ENCODE assay signal across 13 cellular contexts in genomic region chr19:6270822-6271221, GRCh38. TPM values are rescaled to one million over a fixed set of nuclear protein-coding genes. Genes with fewer than 3 reads are reported as not detected.
DNase-seq lines count a peak whose midpoint lies in the region; ATAC-seq and TF ChIP-seq lines count a peak whose summit lies in the region.
"Had no signal": no experiment of that assay in that cellular context is flagged by ENCODE, and none has a peak within 500 bp of the region (broad histone marks: within the 10 kb centered on the region; RNA-seq: fewer than 3 reads in every experiment).

No MANE protein-coding gene starts in this region.

- peaks cover 48% of the 10 kb centered on the region for H3K4me1 Mint-ChIP-seq in activated T-cell treated with anti-CD3 and anti-CD28 coated beads, Interleukin-2, amount 50 U/mL, for 24 hours (ENCODE audit: low read depth)
- peaks cover 25% of the 10 kb centered on the region for H3K4me1 Mint-ChIP-seq in activated T-cell treated with anti-CD3 and anti-CD28 coated beads, Interleukin-2, amount 50 U/mL, for 72 hours (ENCODE audit: low read depth)
- H3K4me1 Mint-ChIP-seq in brain (peaks cover 51% of the 10 kb centered on the region), mesothelial cell of epicardium (peaks cover 55% of the 10 kb centered on the region)

- peak overlapping the region in 4 of 5 donors; percentile 81 to 94 (median 91) for H3K27ac ChIP-seq in stomach
- peak overlapping the region in 1 of 2 experiments; percentile 99; a peak in 2 of 4 replicates for H3K27ac ChIP-seq in SK-N-SH (ENCODE audit: low read depth in 2 of 2, low read length in 1 of 2)

- DNase-seq in activated T-cell treated with anti-CD3 and anti-CD28 coated beads, Interleukin-2, amount 50 U/mL, for 24 hours = no peak
- no peak for DNase-seq in activated T-cell treated with anti-CD3 and anti-CD28 coated beads, Interleukin-2, amount 50 U/mL, for 72 hours
- DNase-seq in mesothelial cell of epicardium (ENCODE audit: low spot score in 2 of 2, unreplicated experiment in 2 of 2) (no peak), stomach (no peak), SK-N-SH (no peak), NCI-H2107 treated with DMSO at 0.1 percent for 48 hours (lab: John Stamatoyannopoulos, UW; ENCODE audit: unreplicated experiment) (no peak)
- DNase-seq: DMS 273 treated with DMSO at 0.1 percent for 48 hours; Karpas-422; stimulated activated CD4-positive, alpha-beta T cell treated with anti-CD3 and anti-CD28 coated beads, Interleukin-4, amount 100 ng/mL, for 4 hours had no signal

- WGBS in stomach, 5 donors = 86 to 95% (median 91%) methylated on average over 17 of the region's 17 CpGs
- 95% methylated on average over 15 of the region's 17 CpGs for WGBS in SK-N-SH (ENCODE audit: low lambda C conversion rate)

- TF ChIP-seq EP300 in stomach (IDR thresholded peaks at IDR 0.05) = no peak
- no peak for TF ChIP-seq EP300 in SK-N-SH (IDR thresholded peaks at IDR 0.05; ENCODE audit: borderline replicate concordance in 1 of 2, low read depth in 1 of 2, low read length in 1 of 2)

- peaks cover 89% of the 10 kb centered on the region for H3K79me2 ChIP-seq in SK-N-SH (ENCODE audit: insufficient read depth)

- H3K27ac Mint-ChIP-seq in activated T-cell treated with anti-CD3 and anti-CD28 coated beads, Interleukin-2, amount 50 U/mL, for 24 hours = peak overlapping the region; percentile 78
- no peak overlapping the region for H3K27ac Mint-ChIP-seq in activated T-cell treated with anti-CD3 and anti-CD28 coated beads, Interleukin-2, amount 50 U/mL, for 72 hours
- H3K27ac Mint-ChIP-seq in brain (peak overlapping the region; percentile 6 to 95 (median 85)), mesothelial cell of epicardium (peak overlapping the region; percentile 92)
- H3K27ac Mint-ChIP-seq: T-helper 1 cell treated with Interleukin-12 subunit alpha and Interleukin-12 subunit beta and Interleukin-4 antibody, amounts not matched to agents 30 μg/mL and 1 μg/mL, for 36 hours had no signal

- H3K27me3 ChIP-seq in stomach (no peaks in the 10 kb centered on the region), SK-N-SH (ENCODE audit: insufficient read depth) (no peaks in the 10 kb centered on the region)

- TF ChIP-seq CTCF in brain (conservative IDR thresholded peaks at IDR 0.05) = no peak
- no peak for TF ChIP-seq CTCF in mesothelial cell of epicardium (IDR thresholded peaks at IDR 0.05; ENCODE audit: unreplicated experiment)
- no peak for TF ChIP-seq CTCF in stomach (IDR thresholded peaks at IDR 0.05)
- no peak for TF ChIP-seq CTCF in SK-N-SH (IDR thresholded peaks at IDR 0.05)

- intact Hi-C loops in stomach (cut with DNase I; ENCODE audit: low total_unique reads) = no loop called here

- no peak for ATAC-seq in activated T-cell treated with anti-CD3 and anti-CD28 coated beads, Interleukin-2, amount 50 U/mL, for 72 hours (replicated peaks in 1 of 2)
- no peak for ATAC-seq in GM21737 (IDR thresholded peaks at IDR 0.05; ENCODE audit: unreplicated experiment)

- H3K9me3 ChIP-seq in stomach (no peaks in the 10 kb centered on the region), SK-N-SH (no peaks in the 10 kb centered on the region)
- H3K9me3 ChIP-seq: HAP-1 had no signal

- no peak for TF ChIP-seq RAD21 in SK-N-SH (IDR thresholded peaks at IDR 0.05; ENCODE audit: low read length)

- H3F3A ChIP-seq in SK-N-SH (replicated peaks; ENCODE audit: insufficient read depth) = peaks cover 14% of the 10 kb centered on the region

- peaks cover 81% of the 10 kb centered on the region for H3K36me3 Mint-ChIP-seq in activated T-cell treated with anti-CD3 and anti-CD28 coated beads, Interleukin-2, amount 50 U/mL, for 24 hours (ENCODE audit: low read depth)
- H3K36me3 Mint-ChIP-seq in activated T-cell treated with anti-CD3 and anti-CD28 coated beads, Interleukin-2, amount 50 U/mL, for 72 hours (ENCODE audit: insufficient read depth in 2 of 2) = peaks cover 3 to 9% of the 10 kb centered on the region in 2 donors
- peaks cover 52% of the 10 kb centered on the region for H3K36me3 Mint-ChIP-seq in brain
- peaks cover 20% of the 10 kb centered on the region for H3K36me3 Mint-ChIP-seq in mesothelial cell of epicardium

- H3K27me3 Mint-ChIP-seq in activated T-cell treated with anti-CD3 and anti-CD28 coated beads, Interleukin-2, amount 50 U/mL, for 24 hours = no peaks in the 10 kb centered on the region
- H3K27me3 Mint-ChIP-seq in activated T-cell treated with anti-CD3 and anti-CD28 coated beads, Interleukin-2, amount 50 U/mL, for 72 hours (ENCODE audit: low read depth) = no peaks in the 10 kb centered on the region
- H3K27me3 Mint-ChIP-seq in brain = peaks cover 4% of the 10 kb centered on the region
- H3K27me3 Mint-ChIP-seq in mesothelial cell of epicardium (ENCODE audit: low read depth) = no peaks in the 10 kb centered on the region

- no peak overlapping the region for H3K9ac ChIP-seq in SK-N-SH

- CTCF ChIA-PET in SK-N-SH (lab: Yijun Ruan, JAX) = interaction anchor here (0.9 to 3.8 kb wide), 17 partner anchors 10 to 223 kb away, joined by 3 to 52 read pairs (median 5); no protein-coding TSS in a partner anchor

- no peak overlapping the region for H3K4me3 Mint-ChIP-seq in activated T-cell treated with anti-CD3 and anti-CD28 coated beads, Interleukin-2, amount 50 U/mL, for 24 hours
- H3K4me3 Mint-ChIP-seq in activated T-cell treated with anti-CD3 and anti-CD28 coated beads, Interleukin-2, amount 50 U/mL, for 72 hours = no peak overlapping the region
- H3K4me3 Mint-ChIP-seq in brain (no peak overlapping the region), mesothelial cell of epicardium (peak overlapping the region; percentile 53)
- H3K4me3 Mint-ChIP-seq: T-helper 1 cell treated with Interleukin-12 subunit alpha and Interleukin-12 subunit beta and Interleukin-4 antibody, amounts not matched to agents 30 μg/mL and 1 μg/mL, for 36 hours had no signal

- peaks cover 66 to 92% (median 77%) of the 10 kb centered on the region in 4 donors for H3K4me1 ChIP-seq in stomach
- H3K4me1 ChIP-seq in SK-N-SH (ENCODE audit: control insufficient read depth in 1 of 2, insufficient read depth in 2 of 2, low read depth in 1 of 2, low read length in 1 of 2) = peaks cover 35 to 67% of the 10 kb centered on the region in 2 experiments

- no peaks in the 10 kb centered on the region for H3K9me2 ChIP-seq in SK-N-SH

- H3K4me3 ChIP-seq in stomach = peak overlapping the region in 3 of 4 donors; percentile 25 to 32 (median 29)
- H3K4me3 ChIP-seq in SK-N-SH (ENCODE audit: low read depth in 2 of 2, low read length in 1 of 2) = no peak overlapping the region
- H3K4me3 ChIP-seq: HAP-1 had no signal

- H3K9me3 Mint-ChIP-seq in activated T-cell treated with anti-CD3 and anti-CD28 coated beads, Interleukin-2, amount 50 U/mL, for 24 hours = no peaks in the 10 kb centered on the region
- H3K9me3 Mint-ChIP-seq in activated T-cell treated with anti-CD3 and anti-CD28 coated beads, Interleukin-2, amount 50 U/mL, for 72 hours = no peaks in the 10 kb centered on the region
- H3K9me3 Mint-ChIP-seq in brain (no peaks in the 10 kb centered on the region), mesothelial cell of epicardium (no peaks in the 10 kb centered on the region)
- H3K9me3 Mint-ChIP-seq: T-helper 1 cell treated with Interleukin-12 subunit alpha and Interleukin-12 subunit beta and Interleukin-4 antibody, amounts not matched to agents 30 μg/mL and 1 μg/mL, for 36 hours had no signal

- H3K4me2 ChIP-seq in SK-N-SH = no peak overlapping the region

- H3K36me3 ChIP-seq in stomach (peaks cover 26 to 48% (median 46%) of the 10 kb centered on the region in 4 donors), SK-N-SH (replicated peaks in 1 of 2; ENCODE audit: control insufficient read depth in 1 of 2, insufficient read depth in 2 of 2, low read length in 1 of 2) (peaks cover 5 to 23% of the 10 kb centered on the region in 2 experiments)

- no peak overlapping the region for H2AFZ ChIP-seq in SK-N-SH (ENCODE audit: low read depth)

- TF ChIP-seq POLR2A in stomach (IDR thresholded peaks at IDR 0.05) = no peak

- H4K20me1 ChIP-seq in SK-N-SH (ENCODE audit: insufficient read depth) = peaks cover 62% of the 10 kb centered on the region

- POLR2A ChIA-PET in SK-N-SH (lab: Yijun Ruan, JAX) = no interaction called here

TF ChIP-seq in SK-N-SH, 30 proteins besides CTCF, POLR2A, EP300 and RAD21 (continues in another document):
- no peak for TF ChIP-seq ZBTB33 (IDR thresholded peaks at IDR 0.05; ENCODE audit: borderline replicate concordance, low read depth)
- TF ChIP-seq MEF2A (IDR thresholded peaks at IDR 0.05; ENCODE audit: borderline replicate concordance, low read depth) = no peak
- TF ChIP-seq MAX (IDR thresholded peaks at IDR 0.05; ENCODE audit: low read depth) = no peak
- TF ChIP-seq SIN3A (IDR thresholded peaks at IDR 0.05; ENCODE audit: borderline replicate concordance, low read depth, low read length) = no peak

RNA-seq across cellular contexts. Expression of gene MLLT1, which starts 9.0 kb away (rescaled TPM):
- 10 to 100 TPM; 39.9 to 44.5 TPM for total RNA-seq in activated T-cell treated with anti-CD3 and anti-CD28 coated beads, Interleukin-2, amount 50 U/mL, for 72 hours
- 102 TPM for polyA plus RNA-seq in brain (ENCODE audit: insufficient read depth, low read depth, low replicate concordance)
- total RNA-seq in mesothelial cell of epicardium = 90.5 to 99.8 TPM (median 93.1 TPM) in 3 replicates
- total RNA-seq in stomach = 10 to 100 TPM in 3 of 5 donors, 1 to 10 TPM in 2; 3.1 to 30.4 (median 16.7) TPM
- polyA plus RNA-seq in stomach = 10 to 100 TPM; 21.2 to 33.8 (median 27.4) TPM
- polyA plus RNA-seq in SK-N-SH (2012; rRNA removed) = 12.7 and 19.0 TPM in 2 replicates
- 7.9 and 13.5 TPM in 2 replicates for polyA plus RNA-seq in SK-N-SH (2012; cell fraction: cytosol; rRNA removed)
- 31.0 and 38.9 TPM in 2 replicates for polyA plus RNA-seq in SK-N-SH (2012; cell fraction: nucleus; rRNA removed)

Comparison
In these comparisons a context has a peak if more than half of its experiments do, and no peak if none do; other contexts are left out.
1. H3K4me3 ChIP-seq: peak in stomach (3 of 4); none in SK-N-SH (0 of 2).